Comparison of ENCODE assay signal across 9 cellular contexts in the genomic region with DNA sequence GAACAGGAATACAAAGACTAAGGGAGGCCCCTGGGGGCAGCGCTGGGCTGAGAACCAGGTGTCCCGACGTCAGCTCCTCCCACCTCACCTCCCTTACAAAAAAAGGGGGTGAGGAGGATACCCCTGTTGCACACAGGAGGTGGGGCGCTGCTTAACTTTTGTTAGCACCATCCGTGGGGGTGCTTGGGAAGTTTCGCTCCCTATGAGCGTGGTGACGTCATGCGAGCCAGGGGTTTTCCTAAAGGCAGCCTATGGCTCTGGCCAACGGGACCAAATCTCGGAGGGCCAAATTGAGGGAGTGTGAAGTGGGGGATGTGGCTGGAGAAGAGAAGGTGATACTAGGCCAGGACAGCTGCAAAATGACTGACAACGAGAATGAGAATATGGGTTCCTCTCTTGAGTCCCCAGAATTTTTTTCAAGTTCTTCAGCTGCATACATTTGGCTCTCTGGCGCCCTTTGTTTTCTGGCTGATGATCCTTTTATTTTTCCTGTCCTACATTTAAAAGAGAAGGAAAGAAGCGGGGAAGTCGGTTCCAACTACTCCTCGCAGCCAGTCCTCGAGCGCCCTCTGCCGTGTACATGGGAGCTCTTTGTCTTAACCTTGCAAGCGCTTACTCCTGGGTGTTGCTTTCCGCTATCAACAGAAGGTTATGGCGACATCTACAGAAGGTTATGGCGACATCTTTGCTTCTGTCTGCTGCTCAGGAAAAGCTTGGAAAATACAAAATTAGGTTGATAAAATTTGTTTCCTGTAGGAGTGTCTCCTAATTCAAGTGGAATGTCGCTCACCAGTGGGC. TPM values are rescaled to one million over a fixed set of nuclear protein-coding genes. Genes with fewer than 3 reads are reported as not detected.
DNase-seq lines count a peak whose midpoint lies in the region; ATAC-seq, FAIRE-seq and TF ChIP-seq lines count a peak whose summit lies in the region.
"Had no signal": no experiment of that assay in that cellular context is flagged by ENCODE, and none has a peak within 500 bp of the region (broad histone marks: within the 10 kb centered on the region; RNA-seq: fewer than 3 reads in every experiment).

No MANE protein-coding gene starts in this region.

- peak overlapping the region; percentile 82 for H3K4me2 ChIP-seq in endothelial cell of umbilical vein (ENCODE audit: insufficient read depth, low read length)

- no peaks in the 10 kb centered on the region for H3K9me3 Mint-ChIP-seq in memory B cell
- H3K9me3 Mint-ChIP-seq in naive thymus-derived CD8-positive, alpha-beta T cell: peaks cover 0 to 6% (median 1%) of the 10 kb centered on the region in 9 donors

- dilution Hi-C loops in endothelial cell of umbilical vein (cut with MboI; ENCODE audit: extremely low pct_ligation_motif_present, low sequenced_read_pairs): no loop called here

- peak; percentile 60 for DNase-seq in G401 (ENCODE audit: low spot score)
- DNase-seq in HuH-7 (ENCODE audit: low spot score): peak; percentile 58
- peak; percentile 93 for DNase-seq in SKM-1 treated with dmso at 0.1 percent for 144 hours (lab: John Stamatoyannopoulos, UW; ENCODE audit: unreplicated experiment)
- DNase-seq in endothelial cell of umbilical vein (ENCODE audit: low read depth, low spot score): peak; percentile 84
- peak in 1 of 2 donors; percentile 0 for DNase-seq in memory B cell (ENCODE audit: low spot score in 2 of 2)
- DNase-seq in stromal cell of bone marrow (ENCODE audit: low read depth): peak; percentile 83
- DNase-seq in naive thymus-derived CD8-positive, alpha-beta T cell: no peak

- H3K36me3 Mint-ChIP-seq in memory B cell: no peaks in the 10 kb centered on the region
- no peaks in the 10 kb centered on the region for H3K36me3 Mint-ChIP-seq in naive thymus-derived CD8-positive, alpha-beta T cell

- FAIRE-seq in endothelial cell of umbilical vein (lab: Jason Lieb, UNC): peak; percentile 95
- FAIRE-seq: colon had no signal

- H3K9me3 ChIP-seq in endothelial cell of umbilical vein (replicated peaks; ENCODE audit: control insufficient read depth, insufficient read depth, low read length): no peaks in the 10 kb centered on the region

- ATAC-seq in GM21526 (IDR thresholded peaks at IDR 0.05; ENCODE audit: low FRiP score, unreplicated experiment) (peak; percentile 83), memory B cell (ENCODE audit: low read depth) (peak; percentile 34)
- no peak for ATAC-seq in naive thymus-derived CD8-positive, alpha-beta T cell

- in situ Hi-C loops in G401 (cut with HindIII; ENCODE audit: low sequenced_read_pairs): no loop called here

- H2AFZ ChIP-seq in endothelial cell of umbilical vein (ENCODE audit: low read depth, low read length): peak overlapping the region; percentile 39

- H3K9me1 ChIP-seq in endothelial cell of umbilical vein (replicated peaks; ENCODE audit: control insufficient read depth, extremely low read depth, insufficient read depth, low read length): no peaks in the 10 kb centered on the region

- H3K27me3 Mint-ChIP-seq in memory B cell: peaks cover 9% of the 10 kb centered on the region
- peaks cover 16 to 49% (median 21%) of the 10 kb centered on the region in 5 donors for H3K27me3 Mint-ChIP-seq in naive thymus-derived CD8-positive, alpha-beta T cell

- POLR2A ChIA-PET in endothelial cell of umbilical vein (lab: Charles Lee): no interaction called here
- POLR2A ChIA-PET in naive thymus-derived CD8-positive, alpha-beta T cell (lab: Charles Lee): no interaction called here

- peak; percentile 82 to 86 for TF ChIP-seq CTCF in endothelial cell of umbilical vein (IDR thresholded peaks at IDR 0.05; ENCODE audit: extremely low read depth in 1 of 2, insufficient read depth in 1 of 2, low read depth in 1 of 2, low read length in 2 of 2)

- H3K27ac ChIP-seq in endothelial cell of umbilical vein (ENCODE audit: insufficient read depth, low read depth, low read length): no peak overlapping the region

- peaks cover 0 to 9% of the 10 kb centered on the region in 2 experiments for H3K27me3 ChIP-seq in endothelial cell of umbilical vein (ENCODE audit: control insufficient read depth in 2 of 2, insufficient read depth in 2 of 2, low read length in 2 of 2)

- H3K4me3 Mint-ChIP-seq in memory B cell: peak overlapping the region; percentile 57
- peak overlapping the region in 2 of 10 donors; percentile 29 to 40 for H3K4me3 Mint-ChIP-seq in naive thymus-derived CD8-positive, alpha-beta T cell

- H3K4me1 ChIP-seq in endothelial cell of umbilical vein (ENCODE audit: control insufficient read depth, extremely low read depth, insufficient read depth, low read length): peaks cover 2% of the 10 kb centered on the region

- no peaks in the 10 kb centered on the region for H3K79me2 ChIP-seq in endothelial cell of umbilical vein (ENCODE audit: control insufficient read depth, insufficient read depth, low read length)

- TF ChIP-seq POLR2A in endothelial cell of umbilical vein (IDR thresholded peaks at IDR 0.05; ENCODE audit: low read depth, low read length): no peak

- CTCF ChIA-PET in endothelial cell of umbilical vein (lab: Charles Lee): interaction anchor here (0.7 to 2.5 kb wide), 30 partner anchors 10 to 1401 kb away, joined by 3 to 34 read pairs (median 4); a partner anchor contains a TSS

- no peak overlapping the region for H3K27ac Mint-ChIP-seq in memory B cell
- H3K27ac Mint-ChIP-seq in naive thymus-derived CD8-positive, alpha-beta T cell: no peak overlapping the region

- intact Hi-C loops in endothelial cell of umbilical vein (cut with micrococcal nuclease): loop anchor here (1.0 to 5.0 kb wide), 8 partner anchors 152 to 1402 kb away; no protein-coding TSS in a partner anchor

- no peaks in the 10 kb centered on the region for H3K36me3 ChIP-seq in endothelial cell of umbilical vein (ENCODE audit: control insufficient read depth in 2 of 2, extremely low read depth in 1 of 2, insufficient read depth in 2 of 2, low read length in 2 of 2)

- H3K4me3 ChIP-seq in endothelial cell of umbilical vein (replicated peaks in 1 of 3; ENCODE audit: insufficient read depth in 1 of 3, low read depth in 1 of 3, low read length in 3 of 3): peak overlapping the region in 2 of 3 experiments; percentile 24 to 49

- H3K4me1 Mint-ChIP-seq in memory B cell: peaks cover 7% of the 10 kb centered on the region
- peaks cover 0 to 7% (median 2%) of the 10 kb centered on the region in 4 donors for H3K4me1 Mint-ChIP-seq in naive thymus-derived CD8-positive, alpha-beta T cell

- no peaks in the 10 kb centered on the region for H4K20me1 ChIP-seq in endothelial cell of umbilical vein (replicated peaks; ENCODE audit: control insufficient read depth, extremely low read depth, insufficient read depth, low read length)

- H3K9ac ChIP-seq in endothelial cell of umbilical vein (replicated peaks; ENCODE audit: extremely low read depth, insufficient read depth, low read length): peak overlapping the region; percentile 28

- no TSS peak for BruUV-seq in endothelial cell of umbilical vein (replicated peaks; lab: Mats Ljungman, UMichigan)

TF ChIP-seq in endothelial cell of umbilical vein, 7 proteins besides CTCF, POLR2A, EP300 and RAD21:
- no peak for TF ChIP-seq MYC (IDR thresholded peaks at IDR 0.05; ENCODE audit: low read depth, low read length)
- TF ChIP-seq JUN (IDR thresholded peaks at IDR 0.05; ENCODE audit: borderline replicate concordance, insufficient read depth, insufficient read length, low read depth): no peak
- TF ChIP-seq, protein P1, sequence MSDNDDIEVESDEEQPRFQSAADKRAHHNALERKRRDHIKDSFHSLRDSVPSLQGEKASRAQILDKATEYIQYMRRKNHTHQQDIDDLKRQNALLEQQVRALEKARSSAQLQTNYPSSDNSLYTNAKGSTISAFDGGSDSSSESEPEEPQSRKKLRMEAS (IDR thresholded peaks at IDR 0.05; ENCODE audit: insufficient read depth, insufficient read length): no peak
- TF ChIP-seq POLR2AphosphoS5 (IDR thresholded peaks at IDR 0.05; ENCODE audit: insufficient read depth, low read depth, low read length): no peak
- no peak for TF ChIP-seq EZH2 (IDR thresholded peaks at IDR 0.05; ENCODE audit: borderline replicate concordance, low read depth, low read length, severe bottlenecking)
- no peak for TF ChIP-seq FOS (IDR thresholded peaks at IDR 0.05; ENCODE audit: borderline replicate concordance, insufficient read depth, low read length)
- TF ChIP-seq GATA2 (IDR thresholded peaks at IDR 0.05; ENCODE audit: insufficient read depth, insufficient read length, low read depth, low read length): no peak

RNA-seq across cellular contexts. Expression of a gene that starts 48.0 kb away (rescaled TPM):
- total RNA-seq in G401 (2014; rRNA removed; shearing (Covaris generic)): not detected in 2 replicates
- not detected in 2 replicates for total RNA-seq in endothelial cell of umbilical vein
- polyA plus RNA-seq in endothelial cell of umbilical vein: not detected in 2 replicates
- 0.05 and 0.08 TPM in 2 replicates for polyA plus RNA-seq in endothelial cell of umbilical vein (2011; cell fraction: cytosol; rRNA removed)
- polyA plus RNA-seq in endothelial cell of umbilical vein (2011; cell fraction: nucleus; rRNA removed): 0.18 TPM in 1 of 2 replicates, not detected in the other
- 0.21 TPM in 1 of 2 replicates, not detected in the other for polyA plus RNA-seq in endothelial cell of umbilical vein (2012)
- 0.11 TPM in 1 of 2 replicates, not detected in the other for polyA minus RNA-seq in endothelial cell of umbilical vein
- polyA minus RNA-seq in endothelial cell of umbilical vein (2011; cell fraction: cytosol; rRNA and poly(A)+ RNA removed): not detected
- polyA minus RNA-seq in endothelial cell of umbilical vein (2011; cell fraction: nucleus; rRNA and poly(A)+ RNA removed): not detected in 2 replicates
- under 1 TPM; 0.47 TPM for total RNA-seq in naive thymus-derived CD8-positive, alpha-beta T cell
- not detected for polyA plus RNA-seq in naive thymus-derived CD8-positive, alpha-beta T cell

Comparison
In these comparisons a context has a peak if more than half of its experiments do, and no peak if none do; other contexts are left out.
1. DNase-seq: peak in G401 (single experiment), HuH-7 (single experiment), SKM-1 treated with dmso at 0.1 percent for 144 hours (single experiment), endothelial cell of umbilical vein (single experiment) and stromal cell of bone marrow (single experiment); none in naive thymus-derived CD8-positive, alpha-beta T cell (0 of 10).
2. ATAC-seq: peak in GM21526 (single experiment) and memory B cell (single experiment); none in naive thymus-derived CD8-positive, alpha-beta T cell (0 of 2).